Comparison of ENCODE assay signal across 8 cellular contexts in genomic region chr11:75428301-75428724, GRCh38. TPM values are rescaled to one million over a fixed set of nuclear protein-coding genes. Genes with fewer than 3 reads are reported as not detected.
DNase-seq lines count a peak whose midpoint lies in the region; ATAC-seq and TF ChIP-seq lines count a peak whose summit lies in the region.

No MANE protein-coding gene starts in this region.

- POLR2A ChIA-PET in HEK293T (lab: Yijun Ruan, JAX), result interaction anchor here (0.8 to 1.8 kb wide), 2 partner anchors 27 to 37 kb away, joined by 4 to 7 read pairs; no protein-coding TSS in a partner anchor
- POLR2A ChIA-PET in activated naive CD8-positive, alpha-beta T cell treated with anti-CD3 and anti-CD28 coated beads, Interleukin-2, amount 10 ng/mL, durations not matched to agents 7 days and 5 days (lab: Charles Lee), result interaction anchor here (0.6 kb wide), 1 partner anchor 100 kb away, joined by 3 read pairs; no protein-coding TSS in a partner anchor

- no peaks in the 10 kb centered on the region for H3K9me3 ChIP-seq in RWPE2 (ENCODE audit: severe bottlenecking)
- no peaks in the 10 kb centered on the region for H3K9me3 ChIP-seq in vagina

- intact Hi-C loops in CD14-positive monocyte (cut with micrococcal nuclease), result no loop called here
- intact Hi-C loops in Right ventricle myocardium inferior (cut with DNase I), result no loop called here
- intact Hi-C loops in vagina (cut with DNase I), result no loop called here

- H3K36me3 Mint-ChIP-seq in CD14-positive monocyte, result peaks cover 9 to 19% of the 10 kb centered on the region in 2 donors
- H3K36me3 Mint-ChIP-seq in activated naive CD8-positive, alpha-beta T cell treated with anti-CD3 and anti-CD28 coated beads, Interleukin-2, amount 10 ng/mL, durations not matched to agents 7 days and 5 days, result peaks cover 3% of the 10 kb centered on the region

- H3K4me1 ChIP-seq in RWPE2 (ENCODE audit: insufficient read depth, poor library complexity, severe bottlenecking), result peaks cover 2% of the 10 kb centered on the region
- peaks cover 9% of the 10 kb centered on the region for H3K4me1 ChIP-seq in vagina

- H3K27me3 ChIP-seq in RWPE2 (ENCODE audit: insufficient read depth, poor library complexity, severe bottlenecking) (peaks cover 4% of the 10 kb centered on the region), vagina (no peaks in the 10 kb centered on the region)

- CTCF ChIA-PET in HEK293T (lab: Yijun Ruan, JAX), result no interaction called here

- no peak for TF ChIP-seq POLR2A in vagina (IDR thresholded peaks at IDR 0.05)

- peak; percentile 83 for DNase-seq in CD14-positive monocyte (ENCODE audit: low spot score)
- peak; percentile 84 for DNase-seq in HEK293T (ENCODE audit: extremely low spot score)
- peak; percentile 86 for DNase-seq in RWPE2 (ENCODE audit: low spot score)
- peak; percentile 69 for DNase-seq in activated naive CD8-positive, alpha-beta T cell treated with anti-CD3 and anti-CD28 coated beads, Interleukin-2, amount 10 ng/mL, durations not matched to agents 7 days and 5 days
- peak; percentile 97 for DNase-seq in Right ventricle myocardium inferior (ENCODE audit: missing footprints)
- peak; percentile 87 for DNase-seq in putamen (ENCODE audit: low spot score)
- no peak for DNase-seq in vagina (ENCODE audit: extremely low spot score in 2 of 2)
- DNase-seq in GOT3 (lab: John Stamatoyannopoulos, UW), result no peak

- peaks cover 27% of the 10 kb centered on the region for H3K4me1 Mint-ChIP-seq in CD14-positive monocyte
- peaks cover 21% of the 10 kb centered on the region for H3K4me1 Mint-ChIP-seq in activated naive CD8-positive, alpha-beta T cell treated with anti-CD3 and anti-CD28 coated beads, Interleukin-2, amount 10 ng/mL, durations not matched to agents 7 days and 5 days

- peak; percentile 84 for ATAC-seq in RWPE2 (ENCODE audit: low read depth)
- peak; percentile 65 for ATAC-seq in activated naive CD8-positive, alpha-beta T cell treated with anti-CD3 and anti-CD28 coated beads, Interleukin-2, amount 10 ng/mL, durations not matched to agents 7 days and 5 days (ENCODE audit: low read depth)
- peak; percentile 94 for ATAC-seq in Right ventricle myocardium inferior

- no peaks in the 10 kb centered on the region; the same call in 1 of the 2 replicates for H3K36me3 ChIP-seq in RWPE2 (ENCODE audit: low read depth)
- no peaks in the 10 kb centered on the region for H3K36me3 ChIP-seq in vagina

- H3K9me3 Mint-ChIP-seq in CD14-positive monocyte, result peaks cover 10 to 25% (median 23%) of the 10 kb centered on the region in 7 donors
- H3K9me3 Mint-ChIP-seq in activated naive CD8-positive, alpha-beta T cell treated with anti-CD3 and anti-CD28 coated beads, Interleukin-2, amount 10 ng/mL, durations not matched to agents 7 days and 5 days, result peaks cover 7% of the 10 kb centered on the region

- H3K27ac Mint-ChIP-seq in CD14-positive monocyte, result no peak overlapping the region
- H3K27ac Mint-ChIP-seq in activated naive CD8-positive, alpha-beta T cell treated with anti-CD3 and anti-CD28 coated beads, Interleukin-2, amount 10 ng/mL, durations not matched to agents 7 days and 5 days, result no peak overlapping the region

- H3K27ac ChIP-seq in RWPE2 (ENCODE audit: poor library complexity, severe bottlenecking) (no peak overlapping the region), vagina (no peak overlapping the region)

- H3K4me3 ChIP-seq in RWPE2 (ENCODE audit: severe bottlenecking), result peak overlapping the region; percentile 26
- peak overlapping the region; percentile 10 to 29 for H3K4me3 ChIP-seq in vagina

- no peak for TF ChIP-seq CTCF in CD14-positive monocyte (IDR thresholded peaks at IDR 0.05)
- TF ChIP-seq CTCF in RWPE2 (IDR thresholded peaks at IDR 0.05; ENCODE audit: poor library complexity, severe bottlenecking), result no peak
- no peak for TF ChIP-seq CTCF in vagina (IDR thresholded peaks at IDR 0.05)

- peak overlapping the region; percentile 71 to 90 for H3K4me3 Mint-ChIP-seq in CD14-positive monocyte
- H3K4me3 Mint-ChIP-seq in activated naive CD8-positive, alpha-beta T cell treated with anti-CD3 and anti-CD28 coated beads, Interleukin-2, amount 10 ng/mL, durations not matched to agents 7 days and 5 days, result peak overlapping the region; percentile 63

- H3K27me3 Mint-ChIP-seq in CD14-positive monocyte (ENCODE audit: low read depth in 3 of 3), result peaks cover 51 to 61% (median 60%) of the 10 kb centered on the region in 3 donors
- H3K27me3 Mint-ChIP-seq in activated naive CD8-positive, alpha-beta T cell treated with anti-CD3 and anti-CD28 coated beads, Interleukin-2, amount 10 ng/mL, durations not matched to agents 7 days and 5 days, result peaks cover 51% of the 10 kb centered on the region

TF ChIP-seq in HEK293T, 16 proteins besides CTCF, POLR2A, EP300 and RAD21:
- no peak for TF ChIP-seq NFRKB (IDR thresholded peaks at IDR 0.05)
TF ChIP-seq in HEK293T: peak in this region for 0.

RNA-seq across cellular contexts. Expression of gene KLHL35, which starts 4.7 kb away (rescaled TPM):
- polyA plus RNA-seq in CD14-positive monocyte, result under 1 TPM in 1 of 2 donors, not detected in 1; 0.33 TPM
- under 1 TPM; 0.55 to 0.65 TPM for total RNA-seq in activated naive CD8-positive, alpha-beta T cell treated with anti-CD3 and anti-CD28 coated beads, Interleukin-2, amount 10 ng/mL, durations not matched to agents 7 days and 5 days
- total RNA-seq in Right ventricle myocardium inferior (0.68 TPM), vagina (not detected)

RNA-seq across cellular contexts. Expression of gene RPS3, which starts 29.0 kb away (rescaled TPM):
- 1,000 to 10,000 TPM; 1,448 to 1,563 TPM for polyA plus RNA-seq in CD14-positive monocyte
- total RNA-seq in activated naive CD8-positive, alpha-beta T cell treated with anti-CD3 and anti-CD28 coated beads, Interleukin-2, amount 10 ng/mL, durations not matched to agents 7 days and 5 days, result 1,000 to 10,000 TPM; 3,289 to 3,447 TPM
- total RNA-seq in Right ventricle myocardium inferior, result 972 TPM
- total RNA-seq in vagina, result 1,625 TPM

Comparison
In these comparisons a context has a peak if more than half of its experiments do, and no peak if none do; other contexts are left out.
1. DNase-seq: peak in CD14-positive monocyte (single experiment), HEK293T (single experiment), RWPE2 (single experiment), activated naive CD8-positive, alpha-beta T cell treated with anti-CD3 and anti-CD28 coated beads, Interleukin-2, amount 10 ng/mL, durations not matched to agents 7 days and 5 days (single experiment), Right ventricle myocardium inferior (single experiment) and putamen (single experiment); none in vagina (0 of 2) and GOT3 (single experiment).
2. Peak in every context shown above with its lines, with median percentiles within 50 percentile points of each other: ATAC-seq.